In the genomic region with DNA sequence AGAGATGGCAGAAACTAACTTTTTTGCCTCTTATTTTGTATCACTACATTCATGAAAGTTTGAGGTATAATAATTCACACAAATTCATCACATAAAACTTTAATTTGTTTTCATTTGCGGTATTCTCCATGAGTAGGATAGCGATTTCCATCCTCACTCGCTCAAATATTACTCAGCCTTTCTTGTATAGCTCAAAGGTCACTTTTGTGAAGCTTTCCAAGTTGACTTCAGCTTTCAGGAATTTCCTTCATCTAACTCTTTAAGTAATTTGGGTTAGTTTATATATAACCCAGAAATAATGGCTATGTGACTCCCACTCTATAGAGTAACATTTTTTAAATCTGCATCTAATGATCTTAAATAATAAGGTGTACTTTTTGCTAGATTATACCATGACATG, we compare ENCODE assay signal across 18 cellular contexts.
"Had no signal": no experiment of that assay in that cellular context is flagged by ENCODE, and none has a peak within 500 bp of the region (broad histone marks: within the 10 kb centered on the region; RNA-seq: fewer than 3 reads in every experiment).

No MANE protein-coding gene starts in this region.

- H3K4me1 Mint-ChIP-seq: activated CD4-positive, alpha-beta memory T cell treated with anti-CD3 and anti-CD28 coated beads, Interleukin-2, amount 10 ng/mL, durations not matched to agents 7 days and 5 days; activated CD4-positive, alpha-beta T cell treated with anti-CD3 and anti-CD28 coated beads for 36 hours; naive thymus-derived CD4-positive, alpha-beta T cell; stimulated activated naive B cell treated with anti-CD40 and anti-IgM and Interleukin-4, amounts not matched to agents 10 μg/mL and 1 μg/mL and 100 μg/mL, for 72 hours had no signal

- DNase-seq: activated CD4-positive, alpha-beta memory T cell treated with anti-CD3 and anti-CD28 coated beads, Interleukin-2, amount 10 ng/mL, durations not matched to agents 7 days and 5 days; activated CD4-positive, alpha-beta T cell treated with anti-CD3 and anti-CD28 coated beads for 36 hours; activated effector memory CD4-positive, alpha-beta T cell treated with anti-CD3 and anti-CD28 coated beads, Interleukin-2, amount 50 U/mL, for 16 hours; activated T-cell treated with anti-CD3 and anti-CD28 coated beads, Interleukin-2, amount 50 U/mL, for 4 hours; amygdala; brain microvascular endothelial cell; dermis blood vessel endothelial cell; effector memory CD8-positive, alpha-beta T cell; hippocampal formation; kidney; left ventricle myocardium inferior; mucosa of descending colon; naive thymus-derived CD4-positive, alpha-beta T cell; pancreas; stimulated activated CD4-positive, alpha-beta T cell treated with anti-CD3 and anti-CD28 coated beads, Interleukin-2, amount 100 ng/mL, for 48 hours; stimulated activated naive B cell treated with anti-CD40 and anti-IgM and Interleukin-4, amounts not matched to agents 10 μg/mL and 1 μg/mL and 100 μg/mL, for 72 hours; thyroid gland had no signal

- ATAC-seq: activated CD4-positive, alpha-beta T cell treated with anti-CD3 and anti-CD28 coated beads for 36 hours; activated naive CD4-positive, alpha-beta T cell treated with anti-CD3 and anti-CD28 coated beads, Interleukin-2, amount 50 U/mL, for 72 hours; activated T-cell treated with anti-CD3 and anti-CD28 coated beads, Interleukin-2, amount 50 U/mL, for 4 hours; effector memory CD8-positive, alpha-beta T cell; mucosa of descending colon; naive thymus-derived CD4-positive, alpha-beta T cell; pancreas; stimulated activated naive B cell treated with anti-CD40 and anti-IgM and Interleukin-4, amounts not matched to agents 10 μg/mL and 1 μg/mL and 100 μg/mL, for 72 hours had no signal

- H3K27ac Mint-ChIP-seq: activated CD4-positive, alpha-beta memory T cell treated with anti-CD3 and anti-CD28 coated beads, Interleukin-2, amount 10 ng/mL, durations not matched to agents 7 days and 5 days; activated CD4-positive, alpha-beta T cell treated with anti-CD3 and anti-CD28 coated beads for 36 hours; activated naive CD4-positive, alpha-beta T cell treated with anti-CD3 and anti-CD28 coated beads, Interleukin-2, amount 50 U/mL, for 72 hours; effector memory CD8-positive, alpha-beta T cell; naive thymus-derived CD4-positive, alpha-beta T cell; stimulated activated naive B cell treated with anti-CD40 and anti-IgM and Interleukin-4, amounts not matched to agents 10 μg/mL and 1 μg/mL and 100 μg/mL, for 72 hours had no signal

- H3K4me3 ChIP-seq: left ventricle myocardium inferior, mucosa of descending colon, pancreas, thyroid gland had no signal

- H3K36me3 Mint-ChIP-seq: naive thymus-derived CD4-positive, alpha-beta T cell; stimulated activated naive B cell treated with anti-CD40 and anti-IgM and Interleukin-4, amounts not matched to agents 10 μg/mL and 1 μg/mL and 100 μg/mL, for 72 hours had no signal

- H3K4me3 Mint-ChIP-seq: activated CD4-positive, alpha-beta memory T cell treated with anti-CD3 and anti-CD28 coated beads, Interleukin-2, amount 10 ng/mL, durations not matched to agents 7 days and 5 days; activated CD4-positive, alpha-beta T cell treated with anti-CD3 and anti-CD28 coated beads for 36 hours; activated T-cell treated with anti-CD3 and anti-CD28 coated beads, Interleukin-2, amount 50 U/mL, for 4 hours; effector memory CD8-positive, alpha-beta T cell; naive thymus-derived CD4-positive, alpha-beta T cell; stimulated activated naive B cell treated with anti-CD40 and anti-IgM and Interleukin-4, amounts not matched to agents 10 μg/mL and 1 μg/mL and 100 μg/mL, for 72 hours had no signal

- H3K27me3 Mint-ChIP-seq: activated CD4-positive, alpha-beta memory T cell treated with anti-CD3 and anti-CD28 coated beads, Interleukin-2, amount 10 ng/mL, durations not matched to agents 7 days and 5 days; activated CD4-positive, alpha-beta T cell treated with anti-CD3 and anti-CD28 coated beads for 36 hours; effector memory CD8-positive, alpha-beta T cell; naive thymus-derived CD4-positive, alpha-beta T cell; stimulated activated naive B cell treated with anti-CD40 and anti-IgM and Interleukin-4, amounts not matched to agents 10 μg/mL and 1 μg/mL and 100 μg/mL, for 72 hours had no signal
